8 cellular contexts compared by ENCODE assay signal in genomic region chr5:178624626-178625546, GRCh38. TPM values are rescaled to one million over a fixed set of nuclear protein-coding genes. Genes with fewer than 3 reads are reported as not detected.
DNase-seq lines count a peak whose midpoint lies in the region; ATAC-seq, FAIRE-seq and TF ChIP-seq lines count a peak whose summit lies in the region.

No MANE protein-coding gene starts in this region.

- H3K4me1 Mint-ChIP-seq in GM23338 (peaks cover 41% of the 10 kb centered on the region), T-helper 17 cell (peaks cover 30% of the 10 kb centered on the region)

- ATAC-seq in GM23338 (no peak; the same call in 2 of the 3 replicates), T-helper 17 cell (no peak), GM18873 (IDR thresholded peaks at IDR 0.05; ENCODE audit: low FRiP score, unreplicated experiment) (no peak)

- no peaks in the 10 kb centered on the region for H3K9me2 ChIP-seq in GM23338 (ENCODE audit: insufficient read depth)

- no peak overlapping the region for H2AFZ ChIP-seq in GM23338

- peaks cover 4% of the 10 kb centered on the region; the same call in 2 of the 3 replicates for H3K9me3 Mint-ChIP-seq in GM23338

- H3K27ac ChIP-seq in GM23338 (ENCODE audit: low read depth) (peak overlapping the region; percentile 60; the same call in 1 of the 2 replicates), skin epidermis (peak overlapping the region in 14 of 21 experiments; percentile 21 to 100 (median 98))

- peak overlapping the region; percentile 95 for H3K4me3 Mint-ChIP-seq in GM23338
- H3K4me3 Mint-ChIP-seq in T-helper 17 cell: peak overlapping the region; percentile 98

- no peaks in the 10 kb centered on the region for H3K9me3 ChIP-seq in T-helper 17 cell (ENCODE audit: control insufficient read depth, low read length, poor library complexity, severe bottlenecking)

- no peak for TF ChIP-seq CTCF in GM23338 (conservative IDR thresholded peaks at IDR 0.05; ENCODE audit: low read depth in 2 of 2)

- peaks cover 22% of the 10 kb centered on the region; the same call in 2 of the 3 replicates for H3K36me3 Mint-ChIP-seq in GM23338 (ENCODE audit: low read depth)
- H3K36me3 Mint-ChIP-seq in T-helper 17 cell (ENCODE audit: low read depth): peaks cover 11% of the 10 kb centered on the region

- H3K4me2 ChIP-seq in GM23338: peak overlapping the region; percentile 87

- H4K20me1 ChIP-seq in GM23338 (replicated peaks; ENCODE audit: insufficient read depth): peaks cover 4% of the 10 kb centered on the region

- H3K36me3 ChIP-seq in GM23338 (ENCODE audit: insufficient read depth): peaks cover 14% of the 10 kb centered on the region; the same call in 1 of the 2 replicates

- H3K27me3 ChIP-seq in GM23338 (ENCODE audit: insufficient read depth): peaks cover 2% of the 10 kb centered on the region; the same call in 1 of the 2 replicates

- FAIRE-seq in urothelium cell line (lab: Jason Lieb, UNC): no peak

- H3F3A ChIP-seq in GM23338 (replicated peaks; ENCODE audit: low read depth): no peaks in the 10 kb centered on the region

- H3K27me3 Mint-ChIP-seq in GM23338 (ENCODE audit: insufficient read depth, low read depth, poor library complexity) (peaks cover 8% of the 10 kb centered on the region), T-helper 17 cell (no peaks in the 10 kb centered on the region)

- peaks cover 49% of the 10 kb centered on the region for H3K79me2 ChIP-seq in GM23338 (replicated peaks; ENCODE audit: insufficient read depth)

- peaks cover 32% of the 10 kb centered on the region for H3K4me1 ChIP-seq in GM23338 (ENCODE audit: insufficient read depth)

- H3K4me3 ChIP-seq in GM23338: peak overlapping the region; percentile 91
- H3K4me3 ChIP-seq in skin epidermis: peak overlapping the region; percentile 62 to 95 (median 85)

- DNase-seq in GM23338 (ENCODE audit: low spot score): peak; percentile 32
- no peak for DNase-seq in T-helper 17 cell
- peak; percentile 26 for DNase-seq in glomerular visceral epithelial cell (ENCODE audit: extremely low spot score)
- DNase-seq in OCI-M2 (lab: John Stamatoyannopoulos, UW; ENCODE audit: unreplicated experiment): no peak
- DNase-seq in urothelium cell line (ENCODE audit: low spot score): no peak
- no peak for DNase-seq in activated CD4-positive, CD25-positive, alpha-beta regulatory T cell treated with anti-CD3 and anti-CD28 coated beads, Interleukin-2, amount 50 U/mL, for 72 hours

- H3K27ac Mint-ChIP-seq in GM23338: peak overlapping the region; percentile 72
- peak overlapping the region; percentile 98 for H3K27ac Mint-ChIP-seq in T-helper 17 cell

TF ChIP-seq in GM23338, 12 proteins besides CTCF, POLR2A, EP300 and RAD21:
- TF ChIP-seq ZNF114 (CRISPR knock-in tag; IDR thresholded peaks at IDR 0.05) (no peak), ZNF462 (CRISPR knock-in tag; IDR thresholded peaks at IDR 0.05) (no peak), JUNB (IDR thresholded peaks at IDR 0.05; ENCODE audit: unreplicated experiment) (no peak)

RNA-seq across cellular contexts. Expression of gene CLK4, which starts 2.0 kb away (rescaled TPM):
- total RNA-seq in GM23338 (2014; rRNA removed; shearing (Covaris generic)): 9.9 and 15.3 TPM in 2 replicates
- 9.6 and 18.1 TPM in 2 replicates for polyA plus RNA-seq in GM23338 (2016; fragmentation: Nextera tagmentation; extraction: Ambion mirVana)
- total RNA-seq in T-helper 17 cell: 10 to 100 TPM; 82.5 to 84.1 TPM

RNA-seq across cellular contexts. Expression of gene COL23A1, which starts 34.7 kb away (rescaled TPM):
- 6.8 and 8.2 TPM in 2 replicates for total RNA-seq in GM23338 (2014; rRNA removed; shearing (Covaris generic))
- 4.8 and 6.6 TPM in 2 replicates for polyA plus RNA-seq in GM23338 (2016; fragmentation: Nextera tagmentation; extraction: Ambion mirVana)
- total RNA-seq in T-helper 17 cell: not detected

Comparison
In these comparisons a context has a peak if more than half of its experiments do, and no peak if none do; other contexts are left out.
1. DNase-seq: peak in GM23338 (single experiment) and glomerular visceral epithelial cell (single experiment); none in T-helper 17 cell (0 of 3), OCI-M2 (single experiment), urothelium cell line (single experiment) and activated CD4-positive, CD25-positive, alpha-beta regulatory T cell treated with anti-CD3 and anti-CD28 coated beads, Interleukin-2, amount 50 U/mL, for 72 hours (single experiment).